In the genomic region with DNA sequence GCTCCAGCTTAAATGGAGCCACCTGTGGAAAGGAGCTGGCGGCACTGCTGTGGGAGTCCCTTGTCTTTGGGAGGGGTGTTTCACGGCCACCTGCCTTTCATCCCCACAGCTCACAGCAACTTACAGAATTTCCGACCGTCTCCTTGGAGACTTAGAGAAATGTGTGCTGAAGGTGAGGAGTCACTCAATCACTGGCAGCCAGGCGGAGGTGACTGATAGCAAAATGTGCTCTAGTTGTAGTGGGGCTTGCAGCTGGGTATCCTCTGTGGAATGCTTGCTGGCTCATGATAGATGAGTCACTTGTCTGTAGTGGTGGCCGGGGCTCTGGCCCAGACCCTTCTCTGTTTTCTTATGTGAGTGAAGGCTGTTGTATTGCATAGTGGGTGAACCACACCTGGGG, we compare ENCODE assay signal across 12 cellular contexts.
DNase-seq lines count a peak whose midpoint lies in the region; ATAC-seq, FAIRE-seq and TF ChIP-seq lines count a peak whose summit lies in the region.
"Had no signal": no experiment of that assay in that cellular context is flagged by ENCODE, and none has a peak within 500 bp of the region (broad histone marks: within the 10 kb centered on the region; RNA-seq: fewer than 3 reads in every experiment).

No MANE protein-coding gene starts in this region.

- H3K4me1 ChIP-seq in SJSA1 (replicated peaks), result peaks cover 83% of the 10 kb centered on the region

- H3K27ac Mint-ChIP-seq in HFFc6 (no peak overlapping the region; the same call in 1 of the 2 replicates), T-helper 17 cell (no peak overlapping the region)
- H3K27ac Mint-ChIP-seq: mesothelial cell of epicardium; T-helper 1 cell treated with Interleukin-12 subunit alpha and Interleukin-12 subunit beta and Interleukin-4 antibody, amounts not matched to agents 30 μg/mL and 1 μg/mL, for 36 hours had no signal

- no peaks in the 10 kb centered on the region for H3K36me3 Mint-ChIP-seq in HFFc6 (ENCODE audit: low read depth)
- peaks cover under 1% of the 10 kb centered on the region for H3K36me3 Mint-ChIP-seq in T-helper 17 cell (ENCODE audit: low read depth)
- H3K36me3 Mint-ChIP-seq: brain, mesothelial cell of epicardium had no signal

- H3K4me3 ChIP-seq in SJSA1 (no peak overlapping the region), fibroblast of the aortic adventitia (ENCODE audit: low read depth, low read length) (no peak overlapping the region), skeletal muscle cell (ENCODE audit: low read depth, low read length) (no peak overlapping the region)

- H3K4me1 Mint-ChIP-seq in HFFc6 (ENCODE audit: low read depth), result peaks cover 57% of the 10 kb centered on the region
- peaks cover 14% of the 10 kb centered on the region for H3K4me1 Mint-ChIP-seq in T-helper 17 cell

- TF ChIP-seq POLR2A in GM12891 (IDR thresholded peaks at IDR 0.05; ENCODE audit: low read depth, low read length), result no peak

- H3K27ac ChIP-seq in SJSA1, result peak overlapping the region; percentile 34

- no peaks in the 10 kb centered on the region for H3K36me3 ChIP-seq in SJSA1

- FAIRE-seq in GM12891 (lab: Jason Lieb, UNC), result no peak
- FAIRE-seq: H54 had no signal

- TF ChIP-seq CTCF in HFFc6 (IDR thresholded peaks at IDR 0.05), result no peak
- no peak for TF ChIP-seq CTCF in fibroblast of the aortic adventitia (IDR thresholded peaks at IDR 0.05; ENCODE audit: insufficient read depth, low read length)

- no peaks in the 10 kb centered on the region for H3K27me3 ChIP-seq in SJSA1 (replicated peaks)

- no peak overlapping the region; the same call in 1 of the 2 replicates for H3K4me3 Mint-ChIP-seq in HFFc6
- no peak overlapping the region for H3K4me3 Mint-ChIP-seq in T-helper 17 cell
- H3K4me3 Mint-ChIP-seq: brain; mesothelial cell of epicardium; T-helper 1 cell treated with Interleukin-12 subunit alpha and Interleukin-12 subunit beta and Interleukin-4 antibody, amounts not matched to agents 30 μg/mL and 1 μg/mL, for 36 hours had no signal

- DNase-seq in HFFc6, result peak; percentile 25
- DNase-seq in SJSA1 (ENCODE audit: low read depth in 1 of 2, low spot score in 2 of 2), result peak; percentile 65 to 77
- DNase-seq in fibroblast of the aortic adventitia (ENCODE audit: low read depth), result peak; percentile 39
- DNase-seq in skeletal muscle cell (ENCODE audit: low read depth), result peak; percentile 47
- DNase-seq in NCI-H510A (lab: John Stamatoyannopoulos, UW), result no peak
- DNase-seq in GM12891 (ENCODE audit: insufficient read length, low spot score), result no peak
- no peak for DNase-seq in T-helper 17 cell
- DNase-seq: NCI-H1105 treated with DMSO at 0.1 percent for 48 hours had no signal

- no peaks in the 10 kb centered on the region for H3K9me3 Mint-ChIP-seq in HFFc6
- H3K9me3 Mint-ChIP-seq: mesothelial cell of epicardium; T-helper 1 cell treated with Interleukin-12 subunit alpha and Interleukin-12 subunit beta and Interleukin-4 antibody, amounts not matched to agents 30 μg/mL and 1 μg/mL, for 36 hours had no signal

- H3K9me3 ChIP-seq in SJSA1 (replicated peaks), result no peaks in the 10 kb centered on the region
- no peaks in the 10 kb centered on the region for H3K9me3 ChIP-seq in T-helper 17 cell (ENCODE audit: control insufficient read depth, low read length, poor library complexity, severe bottlenecking)

- peaks cover 8% of the 10 kb centered on the region for H3K27me3 Mint-ChIP-seq in HFFc6 (ENCODE audit: insufficient read depth)
- H3K27me3 Mint-ChIP-seq in T-helper 17 cell, result peaks cover 22% of the 10 kb centered on the region
- H3K27me3 Mint-ChIP-seq: brain had no signal

- no peak for ATAC-seq in T-helper 17 cell

TF ChIP-seq in GM12891, 5 proteins besides CTCF, POLR2A, EP300 and RAD21:
- TF ChIP-seq POU2F2 (IDR thresholded peaks at IDR 0.05; ENCODE audit: low read depth, low read length), result no peak
- no peak for TF ChIP-seq PAX5 (IDR thresholded peaks at IDR 0.05; ENCODE audit: insufficient read depth, low read length, severe bottlenecking)
- no peak for TF ChIP-seq POLR2AphosphoS5 (IDR thresholded peaks at IDR 0.05; ENCODE audit: low read depth, low read length)
- TF ChIP-seq TAF1 (IDR thresholded peaks at IDR 0.05; ENCODE audit: low read depth, low read length), result no peak
- no peak for TF ChIP-seq SPI1 (IDR thresholded peaks at IDR 0.05; ENCODE audit: low read depth, low read length)

Comparison
In these comparisons a context has a peak if more than half of its experiments do, and no peak if none do; other contexts are left out.
1. DNase-seq: peak in HFFc6 (single experiment), SJSA1 (2 of 2), fibroblast of the aortic adventitia (single experiment) and skeletal muscle cell (single experiment); none in NCI-H510A (single experiment), GM12891 (single experiment) and T-helper 17 cell (0 of 3).